9 cellular contexts compared by ENCODE assay signal in genomic region chr4:73653695-73654106, GRCh38. TPM values are rescaled to one million over a fixed set of nuclear protein-coding genes. Genes with fewer than 3 reads are reported as not detected.
DNase-seq lines count a peak whose midpoint lies in the region; ATAC-seq and TF ChIP-seq lines count a peak whose summit lies in the region.
"Had no signal": no experiment of that assay in that cellular context is flagged by ENCODE, and none has a peak within 500 bp of the region (broad histone marks: within the 10 kb centered on the region; RNA-seq: fewer than 3 reads in every experiment).

No MANE protein-coding gene starts in this region.

- no peak for TF ChIP-seq CTCF in HL-60 (IDR thresholded peaks at IDR 0.05; ENCODE audit: insufficient read depth, low read length)
- peak; percentile 24 to 50 (median 34) for TF ChIP-seq CTCF in vagina (IDR thresholded peaks at IDR 0.05)

- intact Hi-C loops in vagina (cut with DNase I) = no loop called here

- TF ChIP-seq POLR2A in vagina (IDR thresholded peaks at IDR 0.05) = no peak

- H3K27me3 ChIP-seq in HL-60 (ENCODE audit: insufficient read depth, poor library complexity, severe bottlenecking) = no peaks in the 10 kb centered on the region
- H3K27me3 ChIP-seq in vagina = no peaks in the 10 kb centered on the region

- DNase-seq in SIG-M5 treated with dmso at 0.1 percent for 504 hours (lab: John Stamatoyannopoulos, UW; ENCODE audit: unreplicated experiment) (peak; percentile 31), SIG-M5 (lab: John Stamatoyannopoulos, UW) (no peak), HL-60 (ENCODE audit: low read depth in 1 of 2, low spot score in 1 of 2) (peak; percentile 33 to 39), NCI-H748 (lab: John Stamatoyannopoulos, UW; ENCODE audit: unreplicated experiment) (peak; percentile 89), T47D (ENCODE audit: low read depth in 1 of 2, low spot score in 1 of 2) (peak; percentile 5 to 48), left lobe of liver (ENCODE audit: low spot score) (peak; percentile 68), vagina (ENCODE audit: extremely low spot score in 2 of 2) (no peak)

- H3K9me3 ChIP-seq in vagina = no peaks in the 10 kb centered on the region

- H3K4me1 ChIP-seq in vagina = no peaks in the 10 kb centered on the region

- H3K27ac ChIP-seq in HL-60 (replicated peaks) (no peak overlapping the region), vagina (no peak overlapping the region)

- no peaks in the 10 kb centered on the region for H3K36me3 ChIP-seq in vagina

- peak; percentile 28 for ATAC-seq in GM19468 (IDR thresholded peaks at IDR 0.05; ENCODE audit: extremely low read depth, unreplicated experiment)
- ATAC-seq in left lobe of liver = peak; percentile 92

- in situ Hi-C loops in T47D (cut with HindIII; ENCODE audit: low pct_unique_long_range_greater_than_20kb, low sequenced_read_pairs) = no loop called here

- H3K4me3 ChIP-seq in HL-60 (replicated peaks; ENCODE audit: insufficient read depth, low read length) (no peak overlapping the region), vagina (no peak overlapping the region)

RNA-seq across cellular contexts. Expression of gene RASSF6, which starts 33.5 kb away (rescaled TPM):
- 0.23 TPM for total RNA-seq in left lobe of liver
- 16.9 TPM for total RNA-seq in vagina
- total RNA-seq: CD8-positive, alpha-beta memory T cell had no signal

Comparison
In these comparisons a context has a peak if more than half of its experiments do, and no peak if none do; other contexts are left out.
1. DNase-seq: peak in SIG-M5 treated with dmso at 0.1 percent for 504 hours (single experiment), HL-60 (2 of 2), NCI-H748 (single experiment), T47D (2 of 2) and left lobe of liver (single experiment); none in SIG-M5 (single experiment) and vagina (0 of 2).
2. RNA of gene RASSF6, which starts 33.5 kb away (total RNA-seq): 16.9 TPM in vagina (single experiment); 0.23 TPM in left lobe of liver (single experiment); every median in the first group is over 10 times any median in the second.